Comparison of ENCODE assay signal across 19 cellular contexts in genomic region chr5:58988938-58989337, GRCh38.
"Had no signal": no experiment of that assay in that cellular context is flagged by ENCODE, and none has a peak within 500 bp of the region (broad histone marks: within the 10 kb centered on the region; RNA-seq: fewer than 3 reads in every experiment).

No MANE protein-coding gene starts in this region.

- H3K4me3 Mint-ChIP-seq: activated naive CD4-positive, alpha-beta T cell treated with anti-CD3 and anti-CD28 coated beads, Interleukin-2, amount 50 U/mL, for 24 hours; memory B cell; naive B cell; stimulated activated naive CD8-positive, alpha-beta T cell treated with anti-CD3 and anti-CD28 coated beads, Interleukin-15, Interleukin-2, amounts not matched to agents 100 ng/mL and 50 ng/mL, for 24 hours had no signal

- H3K4me1 ChIP-seq: ascending aorta, breast epithelium, gastrocnemius medialis, prostate gland, tibial nerve, vagina had no signal

- DNase-seq: activated gamma-delta T cell, cerebellar nuclear complex, cortex of kidney, gastrocnemius medialis, heart left ventricle, kidney glomerular epithelial cell, left ventricle myocardium inferior, mucosa of descending colon, naive B cell, right cardiac atrium had no signal

- H3K36me3 ChIP-seq: ascending aorta, breast epithelium, prostate gland had no signal

- H3K4me1 Mint-ChIP-seq: activated naive CD4-positive, alpha-beta T cell treated with anti-CD3 and anti-CD28 coated beads, Interleukin-2, amount 50 U/mL, for 24 hours; memory B cell; naive B cell had no signal

- H3K9me3 ChIP-seq: ascending aorta, breast epithelium, gastrocnemius medialis, heart left ventricle, left ventricle myocardium inferior, mucosa of descending colon, prostate gland, tibial nerve, vagina had no signal

- H3K4me3 ChIP-seq: ascending aorta, breast epithelium, gastrocnemius medialis, heart left ventricle, left ventricle myocardium inferior, mucosa of descending colon, prostate gland, skin epidermis, tibial nerve, vagina had no signal

- H3K27ac Mint-ChIP-seq: activated naive CD4-positive, alpha-beta T cell treated with anti-CD3 and anti-CD28 coated beads, Interleukin-2, amount 50 U/mL, for 24 hours; memory B cell; naive B cell; stimulated activated naive CD8-positive, alpha-beta T cell treated with anti-CD3 and anti-CD28 coated beads, Interleukin-15, Interleukin-2, amounts not matched to agents 100 ng/mL and 50 ng/mL, for 24 hours had no signal

- H3K36me3 Mint-ChIP-seq: memory B cell, naive B cell had no signal

- H3K9me3 Mint-ChIP-seq: activated naive CD4-positive, alpha-beta T cell treated with anti-CD3 and anti-CD28 coated beads, Interleukin-2, amount 50 U/mL, for 24 hours; memory B cell; naive B cell; stimulated activated naive CD8-positive, alpha-beta T cell treated with anti-CD3 and anti-CD28 coated beads, Interleukin-15, Interleukin-2, amounts not matched to agents 100 ng/mL and 50 ng/mL, for 24 hours had no signal

- H3K27me3 ChIP-seq: ascending aorta, breast epithelium, gastrocnemius medialis, heart left ventricle, tibial nerve, vagina had no signal

- H3K27me3 Mint-ChIP-seq: activated naive CD4-positive, alpha-beta T cell treated with anti-CD3 and anti-CD28 coated beads, Interleukin-2, amount 50 U/mL, for 24 hours; memory B cell; naive B cell; stimulated activated naive CD8-positive, alpha-beta T cell treated with anti-CD3 and anti-CD28 coated beads, Interleukin-15, Interleukin-2, amounts not matched to agents 100 ng/mL and 50 ng/mL, for 24 hours had no signal
